Comparison of ENCODE assay signal across 9 cellular contexts in the genomic region with DNA sequence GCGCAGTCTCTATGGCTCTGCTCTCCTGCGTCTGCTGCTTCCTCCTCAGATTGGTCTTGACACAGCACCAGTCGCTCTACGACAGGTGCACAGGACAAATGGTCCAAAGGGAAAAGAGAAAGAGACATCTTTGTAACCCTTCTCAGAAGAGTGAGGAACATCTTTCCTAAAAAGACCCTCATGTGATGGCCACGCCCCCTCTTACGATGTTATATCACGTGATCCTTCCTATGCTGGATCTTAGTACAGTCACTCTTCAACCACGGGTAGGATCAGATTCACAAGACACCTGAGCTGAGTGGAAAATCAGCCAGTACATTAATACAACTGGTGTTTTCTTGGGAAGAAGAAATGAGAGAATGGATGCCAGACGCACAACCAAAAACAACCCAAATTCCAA.
"Had no signal": no experiment of that assay in that cellular context is flagged by ENCODE, and none has a peak within 500 bp of the region (broad histone marks: within the 10 kb centered on the region; RNA-seq: fewer than 3 reads in every experiment).

No MANE protein-coding gene starts in this region.

- H3K4me2 ChIP-seq: KMS-11 had no signal

- H3K36me3 ChIP-seq: HAP-1 had no signal

- H3K9me3 Mint-ChIP-seq: HFFc6 had no signal

- H3K4me3 ChIP-seq: HAP-1 had no signal

- H3K27ac ChIP-seq: HL-60, KMS-11 had no signal

- H3K4me3 Mint-ChIP-seq: HFFc6 had no signal

- H3K9ac ChIP-seq: KMS-11 had no signal

- H3K9me3 ChIP-seq: HAP-1 had no signal

- H3K27ac Mint-ChIP-seq: HFFc6 had no signal

- ATAC-seq: HCT116 had no signal

- DNase-seq: GOT3, H7, HFFc6, IMR-90, KBM-7 had no signal
